ENCODE assay signal across 8 cellular contexts in the genomic region with DNA sequence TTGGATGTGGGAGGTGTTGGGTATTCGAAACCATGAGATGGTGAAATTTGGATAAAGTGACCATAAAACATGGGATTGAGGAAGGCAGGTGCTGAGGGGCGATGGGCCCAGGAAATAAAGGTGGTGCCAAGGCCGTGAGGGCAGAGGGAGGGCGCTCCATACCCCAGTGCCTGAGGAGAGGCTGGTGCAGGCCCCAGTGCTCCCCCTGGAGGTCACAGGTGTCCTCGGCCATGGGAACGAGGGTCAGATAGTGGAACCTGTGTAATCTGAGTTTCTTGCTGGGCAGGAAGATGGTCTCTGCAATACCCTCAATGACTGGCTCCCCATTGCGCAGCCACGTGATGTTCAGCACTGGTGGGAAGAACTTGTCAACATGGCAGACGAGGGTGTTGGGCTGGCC. TPM values are rescaled to one million over a fixed set of nuclear protein-coding genes. Genes with fewer than 3 reads are reported as not detected.
DNase-seq lines count a peak whose midpoint lies in the region; ATAC-seq and TF ChIP-seq lines count a peak whose summit lies in the region.

No MANE protein-coding gene starts in this region.

- H2BK5ac ChIP-seq in H9 (ENCODE audit: insufficient read length, low read length) = no peak overlapping the region

- H3K23me2 ChIP-seq in H9 (ENCODE audit: insufficient read length, low read depth, low read length, poor library complexity, severe bottlenecking) = no peaks in the 10 kb centered on the region

- H3F3A ChIP-seq in neural progenitor cell (ENCODE audit: low read depth) = no peaks in the 10 kb centered on the region

- no peak overlapping the region; a peak in 1 of 7 replicates for H3K27ac Mint-ChIP-seq in H9
- H3K27ac Mint-ChIP-seq in chondrocyte (ENCODE audit: unreplicated experiment) = no peak overlapping the region
- no peak overlapping the region for H3K27ac Mint-ChIP-seq in neural progenitor cell

- no peak overlapping the region for H3K23ac ChIP-seq in H9 (ENCODE audit: insufficient read length, low read depth, low read length)

- ATAC-seq in HG02884 (IDR thresholded peaks at IDR 0.05; ENCODE audit: unreplicated experiment) (no peak), GM18870 (IDR thresholded peaks at IDR 0.05; ENCODE audit: unreplicated experiment) (no peak), HG03025 (IDR thresholded peaks at IDR 0.05; ENCODE audit: low FRiP score, unreplicated experiment) (no peak)

- WGBS in H9 (ENCODE audit: extremely low coverage, insufficient read length, low lambda C conversion rate) = no CpG with 5 or more reads among the region's 9 CpGs

- H4K20me1 ChIP-seq in H9 (ENCODE audit: control insufficient read depth, insufficient read depth, insufficient read length) (no peaks in the 10 kb centered on the region), neural progenitor cell (ENCODE audit: low read depth) (no peaks in the 10 kb centered on the region)

- H3K79me2 ChIP-seq in H9 (ENCODE audit: insufficient read depth, low read length) (no peaks in the 10 kb centered on the region), neural progenitor cell (ENCODE audit: low read depth) (no peaks in the 10 kb centered on the region)

- H3K4me3 Mint-ChIP-seq in H9 = no peak overlapping the region
- no peak overlapping the region for H3K4me3 Mint-ChIP-seq in chondrocyte (ENCODE audit: unreplicated experiment)
- H3K4me3 Mint-ChIP-seq in neural progenitor cell = no peak overlapping the region

- H3K27ac ChIP-seq in H9 (ENCODE audit: insufficient read length, low read depth, low read length) (no peak overlapping the region), neural progenitor cell (no peak overlapping the region), caudate nucleus (ENCODE audit: low read depth, low read length) (no peak overlapping the region)

- no peaks in the 10 kb centered on the region for H3K4me1 ChIP-seq in H9 (ENCODE audit: insufficient read depth, low read length)
- no peaks in the 10 kb centered on the region for H3K4me1 ChIP-seq in neural progenitor cell

- H4K5ac ChIP-seq in H9 (ENCODE audit: insufficient read length, low read depth, low read length) = no peak overlapping the region

- no peak overlapping the region for H2BK15ac ChIP-seq in H9 (ENCODE audit: low read depth, low read length)

- H3K79me1 ChIP-seq in H9 (ENCODE audit: insufficient read depth, low read depth, low read length, poor library complexity, severe bottlenecking) = no peaks in the 10 kb centered on the region

- H3K4me3 ChIP-seq in WI38 (ENCODE audit: low read depth, low read length) = no peak overlapping the region
- no peak overlapping the region for H3K4me3 ChIP-seq in neural progenitor cell

- H3K9me3 ChIP-seq in H9 (ENCODE audit: control insufficient read depth, low read depth, low read length) (no peaks in the 10 kb centered on the region), neural progenitor cell (ENCODE audit: low read depth) (no peaks in the 10 kb centered on the region)

- H3K27me3 ChIP-seq in H9 (ENCODE audit: insufficient read depth, low read length) (no peaks in the 10 kb centered on the region), neural progenitor cell (no peaks in the 10 kb centered on the region)

- H2BK12ac ChIP-seq in H9 (ENCODE audit: insufficient read length, low read depth, low read length) = no peak overlapping the region

- no peak overlapping the region for H2AK5ac ChIP-seq in H9 (ENCODE audit: insufficient read length, low read length)

- peaks cover 13% of the 10 kb centered on the region for H3K27me3 Mint-ChIP-seq in H9 (ENCODE audit: low read depth)
- peaks cover 54% of the 10 kb centered on the region for H3K27me3 Mint-ChIP-seq in chondrocyte (ENCODE audit: low read depth)
- H3K27me3 Mint-ChIP-seq in neural progenitor cell (ENCODE audit: insufficient read depth, low read depth) = peaks cover 1% of the 10 kb centered on the region

- H3K56ac ChIP-seq in H9 (ENCODE audit: insufficient read length, low read depth, low read length) = no peak overlapping the region

- H3K4me1 Mint-ChIP-seq in H9 (peaks cover 4% of the 10 kb centered on the region in 2 experiments; a peak in 2 of 4 replicates), chondrocyte (ENCODE audit: low read depth) (peaks cover 10% of the 10 kb centered on the region), neural progenitor cell (no peaks in the 10 kb centered on the region)

- no peaks in the 10 kb centered on the region for H3K36me3 ChIP-seq in neural progenitor cell

- DNase-seq in H9 (peak; percentile 88), chondrocyte (ENCODE audit: low spot score) (no peak), neural progenitor cell (ENCODE audit: low spot score) (peak; percentile 69), caudate nucleus (lab: John Stamatoyannopoulos, UW) (no peak)

- no peak overlapping the region for H4K91ac ChIP-seq in H9 (ENCODE audit: insufficient read length, low read depth, low read length)

- TF ChIP-seq CTCF in H9 (conservative IDR thresholded peaks at IDR 0.05) (peak; percentile 95), WI38 (IDR thresholded peaks at IDR 0.05; ENCODE audit: low read depth, low read length) (peak; percentile 44), chondrocyte (IDR thresholded peaks at IDR 0.05) (peak; percentile 36), neural progenitor cell (IDR thresholded peaks at IDR 0.05) (peak; percentile 67)

- H3K18ac ChIP-seq in H9 (ENCODE audit: insufficient read length, low read depth, low read length) = no peak overlapping the region

- no peak overlapping the region for H4K8ac ChIP-seq in H9 (replicated peaks; ENCODE audit: insufficient read length, low read depth, low read length)

- H2AFZ ChIP-seq in H9 (ENCODE audit: low read length) (no peak overlapping the region), neural progenitor cell (replicated peaks) (no peak overlapping the region)

- H3K9me3 Mint-ChIP-seq in H9 = no peaks in the 10 kb centered on the region
- no peaks in the 10 kb centered on the region for H3K9me3 Mint-ChIP-seq in chondrocyte (ENCODE audit: low read depth)
- peaks cover 2% of the 10 kb centered on the region for H3K9me3 Mint-ChIP-seq in neural progenitor cell

- peaks cover 0 to 3% (median 0%) of the 10 kb centered on the region in 3 experiments; a peak in 2 of 7 replicates for H3K36me3 Mint-ChIP-seq in H9 (ENCODE audit: insufficient read depth in 1 of 3, low read depth in 3 of 3)
- no peaks in the 10 kb centered on the region for H3K36me3 Mint-ChIP-seq in chondrocyte (ENCODE audit: low read depth)
- H3K36me3 Mint-ChIP-seq in neural progenitor cell = no peaks in the 10 kb centered on the region

- no peak overlapping the region for H3K4ac ChIP-seq in H9 (ENCODE audit: low read depth, low read length)

- H3K4me2 ChIP-seq in H9 (ENCODE audit: insufficient read depth, insufficient read length, low read length) (no peak overlapping the region), neural progenitor cell (no peak overlapping the region)

- H3K14ac ChIP-seq in H9 (ENCODE audit: insufficient read depth, low read length) = no peak overlapping the region

- no peak overlapping the region for H3T11ph ChIP-seq in H9 (ENCODE audit: low read length)

- no peak overlapping the region for H2BK20ac ChIP-seq in H9 (ENCODE audit: low read depth, low read length, poor library complexity, severe bottlenecking)

- H3K9ac ChIP-seq in H9 (ENCODE audit: extremely low read depth, insufficient read length, low read length) (no peak overlapping the region), neural progenitor cell (no peak overlapping the region)

- H2BK120ac ChIP-seq in H9 (ENCODE audit: low read depth, low read length, poor library complexity, severe bottlenecking) = no peak overlapping the region

RNA-seq across cellular contexts. Expression of a gene that starts 16.2 kb away (rescaled TPM):
- total RNA-seq in H9 (2021) (23.4 and 23.6 TPM in 2 replicates), chondrocyte (2.8 to 2.9 TPM (median 2.8 TPM) in 3 replicates), neural progenitor cell (ENCODE audit: low replicate concordance) (8.0 and 23.3 TPM in 2 replicates)

RNA-seq across cellular contexts. Expression of a gene that starts 18.5 kb away (rescaled TPM):
- total RNA-seq in H9 (2021) (2.6 and 4.0 TPM in 2 replicates), chondrocyte (0.65 to 1.3 TPM (median 1.2 TPM) in 3 replicates), neural progenitor cell (ENCODE audit: low replicate concordance) (1.5 and 2.8 TPM in 2 replicates)

Comparison
In these comparisons a context has a peak if more than half of its experiments do, and no peak if none do; other contexts are left out.
1. DNase-seq: peak in H9 (single experiment) and neural progenitor cell (single experiment); none in chondrocyte (single experiment) and caudate nucleus (0 of 61).
2. CTCF ChIP-seq: peak in every context shown above with its lines; median percentile 95 in H9; 67 in neural progenitor cell; 44 in WI38; 36 in chondrocyte.